In genomic region chr12:131437706-131438210, GRCh38 we compare ENCODE assay signal across 14 cellular contexts.
DNase-seq lines count a peak whose midpoint lies in the region; ATAC-seq and TF ChIP-seq lines count a peak whose summit lies in the region.
"Had no signal": no experiment of that assay in that cellular context is flagged by ENCODE, and none has a peak within 500 bp of the region (broad histone marks: within the 10 kb centered on the region; RNA-seq: fewer than 3 reads in every experiment).

No MANE protein-coding gene starts in this region.

- H3K9me3 ChIP-seq in stomach, result no peaks in the 10 kb centered on the region
- H3K9me3 ChIP-seq: HAP-1 had no signal

- H3K27me3 Mint-ChIP-seq in stimulated activated naive CD8-positive, alpha-beta T cell treated with anti-CD3 and anti-CD28 coated beads, Interleukin-15, amount 100 ng/mL, for 72 hours, result peaks cover 33% of the 10 kb centered on the region

- TF ChIP-seq POLR2A in stomach (IDR thresholded peaks at IDR 0.05), result no peak

- no peak overlapping the region for H3K4me3 ChIP-seq in stomach
- H3K4me3 ChIP-seq: GM12878, HAP-1 had no signal

- no peaks in the 10 kb centered on the region for H3K9me3 Mint-ChIP-seq in stimulated activated naive CD8-positive, alpha-beta T cell treated with anti-CD3 and anti-CD28 coated beads, Interleukin-15, amount 100 ng/mL, for 72 hours
- H3K9me3 Mint-ChIP-seq: CD4-positive, alpha-beta memory T cell had no signal

- DNase-seq in stimulated activated naive CD8-positive, alpha-beta T cell treated with anti-CD3 and anti-CD28 coated beads, Interleukin-15, amount 100 ng/mL, for 72 hours, result no peak
- DNase-seq in stimulated activated naive CD8-positive, alpha-beta T cell treated with anti-CD3 and anti-CD28 coated beads, Interleukin-15, Interleukin-2, amounts not matched to agents 100 U/mL and 50 U/mL, for 24 hours, result no peak
- DNase-seq in islet precursor cell (peak; percentile 51), stomach (peak; percentile 5), germinal center (ENCODE audit: low spot score) (no peak)
- DNase-seq: ACHN; CD4-positive, alpha-beta memory T cell; DMS79; GOT3 had no signal

- H3K36me3 ChIP-seq in stomach, result no peaks in the 10 kb centered on the region
- H3K36me3 ChIP-seq: HAP-1 had no signal

- no peaks in the 10 kb centered on the region for H3K4me1 ChIP-seq in stomach
- H3K4me1 ChIP-seq: HAP-1 had no signal

- intact Hi-C loops in stomach (cut with DNase I; ENCODE audit: low total_unique reads), result no loop called here

- TF ChIP-seq CTCF in stomach (IDR thresholded peaks at IDR 0.05), result no peak

- H3K27ac Mint-ChIP-seq in stimulated activated naive CD8-positive, alpha-beta T cell treated with anti-CD3 and anti-CD28 coated beads, Interleukin-15, amount 100 ng/mL, for 72 hours, result no peak overlapping the region
- H3K27ac Mint-ChIP-seq: CD4-positive, alpha-beta memory T cell had no signal

- TF ChIP-seq EP300 in stomach (IDR thresholded peaks at IDR 0.05), result no peak

- H3K27ac ChIP-seq in stomach, result no peak overlapping the region
- H3K27ac ChIP-seq: C4-2B had no signal

- peak; percentile 27 for ATAC-seq in stimulated activated naive CD8-positive, alpha-beta T cell treated with anti-CD3 and anti-CD28 coated beads, Interleukin-15, amount 100 ng/mL, for 72 hours
- ATAC-seq in stimulated activated naive CD8-positive, alpha-beta T cell treated with anti-CD3 and anti-CD28 coated beads, Interleukin-15, Interleukin-2, amounts not matched to agents 100 U/mL and 50 U/mL, for 24 hours, result no peak
- no peak for ATAC-seq in HG03039 (IDR thresholded peaks at IDR 0.05; ENCODE audit: unreplicated experiment)
- no peak for ATAC-seq in HG03571 (IDR thresholded peaks at IDR 0.05; ENCODE audit: unreplicated experiment)
- ATAC-seq: GM12878 had no signal

- peaks cover 8% of the 10 kb centered on the region for H3K4me1 Mint-ChIP-seq in stimulated activated naive CD8-positive, alpha-beta T cell treated with anti-CD3 and anti-CD28 coated beads, Interleukin-15, amount 100 ng/mL, for 72 hours
- H3K4me1 Mint-ChIP-seq: CD4-positive, alpha-beta memory T cell had no signal

- H3K27me3 ChIP-seq in stomach, result peaks cover 0 to 42% (median 0%) of the 10 kb centered on the region in 3 donors

- WGBS in stomach, 5 donors, result 73 to 84% (median 77%) methylated on average over 4 to 7 of the region's 7 CpGs

- no peak overlapping the region for H3K4me3 Mint-ChIP-seq in stimulated activated naive CD8-positive, alpha-beta T cell treated with anti-CD3 and anti-CD28 coated beads, Interleukin-15, amount 100 ng/mL, for 72 hours

Comparison
In these comparisons a context has a peak if more than half of its experiments do, and no peak if none do; other contexts are left out.
1. DNase-seq: peak in islet precursor cell (single experiment) and stomach (single experiment); none in stimulated activated naive CD8-positive, alpha-beta T cell treated with anti-CD3 and anti-CD28 coated beads, Interleukin-15, amount 100 ng/mL, for 72 hours (0 of 2), stimulated activated naive CD8-positive, alpha-beta T cell treated with anti-CD3 and anti-CD28 coated beads, Interleukin-15, Interleukin-2, amounts not matched to agents 100 U/mL and 50 U/mL, for 24 hours (single experiment) and germinal center (single experiment).